Comparison of ENCODE assay signal across 10 cellular contexts in genomic region chr10:283916-284356, GRCh38.
DNase-seq lines count a peak whose midpoint lies in the region; ATAC-seq and TF ChIP-seq lines count a peak whose summit lies in the region.
"Had no signal": no experiment of that assay in that cellular context is flagged by ENCODE, and none has a peak within 500 bp of the region (broad histone marks: within the 10 kb centered on the region; RNA-seq: fewer than 3 reads in every experiment).

No MANE protein-coding gene starts in this region.

- H3K27ac ChIP-seq in colonic mucosa = no peak overlapping the region

- H3K36me3 ChIP-seq in Loucy (ENCODE audit: insufficient read depth, low read length) (no peaks in the 10 kb centered on the region), colonic mucosa (no peaks in the 10 kb centered on the region)

- H3K9me3 ChIP-seq in Loucy (ENCODE audit: insufficient read depth, low read depth, low read length) (no peaks in the 10 kb centered on the region), colonic mucosa (no peaks in the 10 kb centered on the region)

- intact Hi-C loops in colonic mucosa (cut with DNase I) = no loop called here

- no peak overlapping the region for H2AFZ ChIP-seq in Loucy (ENCODE audit: low read length)

- H3K4me2 ChIP-seq in Loucy (ENCODE audit: low read depth, low read length, poor library complexity, severe bottlenecking) = no peak overlapping the region

- peak overlapping the region; percentile 8 for H3K9ac ChIP-seq in Loucy (ENCODE audit: low read depth, low read length, poor library complexity, severe bottlenecking)
- H3K9ac ChIP-seq in colonic mucosa (ENCODE audit: low read depth in 2 of 2, low read length in 2 of 2) = no peak overlapping the region

- peak; percentile 43 to 56 for DNase-seq in stimulated activated CD4-positive, alpha-beta T cell treated with anti-CD3 and anti-CD28 coated beads, Interleukin-2, amount 100 ng/mL, for 24 hours
- DNase-seq in Ammon's horn (ENCODE audit: low spot score) (no peak), NCI-H345 treated with DMSO at 0.1 percent for 48 hours (lab: John Stamatoyannopoulos, UW; ENCODE audit: unreplicated experiment) (no peak), NCI-H446 treated with DMSO at 0.1 percent for 48 hours (lab: John Stamatoyannopoulos, UW) (no peak), colonic mucosa (no peak)
- DNase-seq: hippocampal formation, NCI-H748 treated with DMSO at 0.1 percent for 48 hours had no signal

- no peaks in the 10 kb centered on the region for H3F3A ChIP-seq in Loucy (ENCODE audit: low read depth)

- H3K79me2 ChIP-seq in Loucy (ENCODE audit: insufficient read depth, low read length) = no peaks in the 10 kb centered on the region

- peaks cover 17% of the 10 kb centered on the region for H3K4me1 ChIP-seq in Loucy (ENCODE audit: insufficient read depth, low read length, poor library complexity, severe bottlenecking)
- no peaks in the 10 kb centered on the region for H3K4me1 ChIP-seq in colonic mucosa

- H3K4me3 ChIP-seq in Loucy (ENCODE audit: low read length, poor library complexity, severe bottlenecking) = no peak overlapping the region
- no peak overlapping the region for H3K4me3 ChIP-seq in colonic mucosa

- ATAC-seq in GM18867 (IDR thresholded peaks at IDR 0.05; ENCODE audit: unreplicated experiment) (peak; percentile 84), GM21717 (IDR thresholded peaks at IDR 0.05; ENCODE audit: unreplicated experiment) (peak; percentile 89)

- TF ChIP-seq CTCF in Loucy (conservative IDR thresholded peaks at IDR 0.05; ENCODE audit: low read length) (no peak), colonic mucosa (IDR thresholded peaks at IDR 0.05) (no peak)

- H3K27me3 ChIP-seq in Loucy (ENCODE audit: insufficient read depth, low read length, poor library complexity, severe bottlenecking) (no peaks in the 10 kb centered on the region), colonic mucosa (no peaks in the 10 kb centered on the region)

- no peaks in the 10 kb centered on the region for H4K20me1 ChIP-seq in Loucy (ENCODE audit: insufficient read depth, low read length, poor library complexity, severe bottlenecking)

- no peaks in the 10 kb centered on the region for H3K9me2 ChIP-seq in Loucy (replicated peaks; ENCODE audit: low read depth, low read length)

Comparison
In these comparisons a context has a peak if more than half of its experiments do, and no peak if none do; other contexts are left out.
1. DNase-seq: peak in stimulated activated CD4-positive, alpha-beta T cell treated with anti-CD3 and anti-CD28 coated beads, Interleukin-2, amount 100 ng/mL, for 24 hours (2 of 2); none in Ammon's horn (single experiment), NCI-H345 treated with DMSO at 0.1 percent for 48 hours (single experiment), NCI-H446 treated with DMSO at 0.1 percent for 48 hours (single experiment) and colonic mucosa (single experiment).